Comparison of ENCODE assay signal across 32 cellular contexts in the genomic region with DNA sequence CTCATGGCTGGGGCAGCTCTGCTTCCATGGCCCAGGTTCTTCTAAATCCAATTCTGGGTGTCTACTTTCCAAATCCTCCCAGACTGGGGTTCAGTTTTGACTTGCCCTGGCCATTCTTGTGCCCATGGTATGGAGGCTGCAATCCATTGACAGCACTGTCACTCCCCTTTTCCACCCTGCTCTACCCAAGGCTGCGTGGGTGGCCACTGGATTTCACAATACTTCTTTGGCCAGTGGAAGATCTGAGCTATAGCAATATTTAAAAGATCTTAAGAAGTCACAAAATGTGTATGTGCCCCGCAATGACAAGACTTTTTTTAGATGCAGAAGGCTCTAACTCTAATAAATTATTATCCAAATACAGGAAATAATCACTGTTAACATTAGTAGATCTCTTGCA.
"Had no signal": no experiment of that assay in that cellular context is flagged by ENCODE, and none has a peak within 500 bp of the region (broad histone marks: within the 10 kb centered on the region; RNA-seq: fewer than 3 reads in every experiment).

No MANE protein-coding gene starts in this region.

- H3K27ac ChIP-seq: adrenal gland, cardiac muscle cell, VCaP had no signal

- H3K36me3 ChIP-seq: adrenal gland, cardiac muscle cell had no signal

- DNase-seq: activated B cell treated with CpG ODN at 0.5 μM for 24 hours; activated CD4-positive, alpha-beta memory T cell treated with anti-CD3 and anti-CD28 coated beads for 36 hours; activated CD4-positive, alpha-beta T cell treated with anti-CD3 and anti-CD28 coated beads for 4 hours; activated CD4-positive, alpha-beta T cell treated with anti-CD3 and anti-CD28 coated beads, Interleukin-2, amount 10 ng/mL, durations not matched to agents 24 days and 14 days; activated CD4-positive, alpha-beta T cell treated with anti-CD3 and anti-CD28 coated beads, Interleukin-2, amount 50 U/mL, for 1 hour; activated CD4-positive, alpha-beta T cell treated with anti-CD3 and anti-CD28 coated beads, Interleukin-2, amount 50 U/mL, for 4 hours; activated CD4-positive, CD25-positive, alpha-beta regulatory T cell treated with anti-CD3 and anti-CD28 coated beads, Interleukin-2, amount 50 U/mL, for 72 hours; activated CD8-positive, alpha-beta memory T cell treated with anti-CD3 and anti-CD28 coated beads, Interleukin-2, amount 50 U/mL, for 4 hours; activated CD8-positive, alpha-beta T cell treated with anti-CD3 and anti-CD28 coated beads for 36 hours; activated effector memory CD4-positive, alpha-beta T cell treated with anti-CD3 and anti-CD28 coated beads, Interleukin-2, amount 50 U/mL, for 16 hours; activated gamma-delta T cell treated with Interleukin-2 at 50 U/mL for 16 hours; activated naive CD4-positive, alpha-beta T cell; activated naive CD4-positive, alpha-beta T cell treated with anti-CD3 and anti-CD28 coated beads for 36 hours; activated naive CD4-positive, alpha-beta T cell treated with anti-CD3 and anti-CD28 coated beads, Interleukin-2, amount 50 U/mL, for 16 hours; activated naive CD8-positive, alpha-beta T cell treated with anti-CD3 and anti-CD28 coated beads for 36 hours; activated T-cell treated with anti-CD3 and anti-CD28 coated beads for 4 hours; activated T-cell treated with anti-CD3 and anti-CD28 coated beads, Interleukin-2, amount 50 U/mL, for 1 hour; activated T-cell treated with anti-CD3 and anti-CD28 coated beads, Interleukin-2, amount 50 U/mL, for 4 hours; activated T-cell treated with anti-CD3 and anti-CD28 coated beads, Interleukin-2, amount 50 U/mL, for 72 hours; adrenal gland; amniotic stem cell; aorta; caudate nucleus; T-helper 1 cell; T-helper 2 cell; T-helper 9 cell had no signal

- FAIRE-seq: bronchial epithelial cell, TTC549 had no signal

- H3K4me3 ChIP-seq: adrenal gland, cardiac muscle cell had no signal

- H3K4me1 ChIP-seq: adrenal gland had no signal

- H3K9me3 ChIP-seq: adrenal gland had no signal

- H3K27me3 ChIP-seq: adrenal gland had no signal

- ATAC-seq: activated CD8-positive, alpha-beta T cell treated with anti-CD3 and anti-CD28 coated beads for 36 hours; activated naive CD4-positive, alpha-beta T cell treated with anti-CD3 and anti-CD28 coated beads, Interleukin-2, amount 50 U/mL, for 72 hours; activated T-cell treated with anti-CD3 and anti-CD28 coated beads, Interleukin-2, amount 50 U/mL, for 4 hours; activated T-cell treated with anti-CD3 and anti-CD28 coated beads, Interleukin-2, amount 50 U/mL, for 72 hours; activated T-helper 17 cell treated with anti-CD3 and anti-CD28 coated beads, Interleukin-2, amount 50 U/mL, for 72 hours had no signal
